24 cellular contexts compared by ENCODE assay signal in genomic region chr4:108240356-108240755, GRCh38.
DNase-seq lines count a peak whose midpoint lies in the region; TF ChIP-seq lines count a peak whose summit lies in the region.
"Had no signal": no experiment of that assay in that cellular context is flagged by ENCODE, and none has a peak within 500 bp of the region (broad histone marks: within the 10 kb centered on the region; RNA-seq: fewer than 3 reads in every experiment).

No MANE protein-coding gene starts in this region.

- no peak overlapping the region for H3K27ac ChIP-seq in breast epithelium
- H3K27ac ChIP-seq: spleen, upper lobe of right lung had no signal

- BruUV-seq in MCF 10A (replicated peaks; lab: Mats Ljungman, UMichigan), result no TSS peak

- CTCF ChIA-PET in MCF 10A (lab: Yijun Ruan, JAX), result no interaction called here

- H3K4me3 ChIP-seq in breast epithelium (no peak overlapping the region), astrocyte of the cerebellum (ENCODE audit: low read depth, low read length) (no peak overlapping the region)
- H3K4me3 ChIP-seq: spleen, upper lobe of right lung had no signal

- H3K4me1 Mint-ChIP-seq in MCF 10A (ENCODE audit: insufficient read depth, unreplicated experiment), result no peaks in the 10 kb centered on the region
- no peaks in the 10 kb centered on the region for H3K4me1 Mint-ChIP-seq in activated CD4-positive, alpha-beta T cell treated with anti-CD3 and anti-CD28 coated beads, Interleukin-2, amount 10 ng/mL, durations not matched to agents 24 days and 14 days
- H3K4me1 Mint-ChIP-seq: B cell; memory B cell; stimulated activated effector memory CD8-positive, alpha-beta T cell treated with anti-CD3 and anti-CD28 coated beads, Interleukin-12 subunit alpha, Interleukin-12 subunit beta, amount 100 ng/mL, for 72 hours had no signal

- DNase-seq in MCF 10A (ENCODE audit: unreplicated experiment), result peak; percentile 17
- DNase-seq in breast epithelium (ENCODE audit: low spot score in 2 of 2), result no peak
- peak; percentile 67 for DNase-seq in astrocyte of the cerebellum (ENCODE audit: low read depth)
- DNase-seq in glomerular visceral epithelial cell (ENCODE audit: extremely low spot score), result peak; percentile 6
- no peak for DNase-seq in activated CD4-positive, alpha-beta T cell treated with anti-CD3 and anti-CD28 coated beads, Interleukin-2, amount 10 ng/mL, durations not matched to agents 24 days and 14 days
- DNase-seq in SW480 (ENCODE audit: low spot score), result no peak
- DNase-seq in activated naive CD4-positive, alpha-beta T cell (lab: John Stamatoyannopoulos, UW), result no peak
- no peak for DNase-seq in ACHN
- DNase-seq: activated CD8-positive, alpha-beta memory T cell treated with anti-CD3 and anti-CD28 coated beads for 24 hours; activated gamma-delta T cell; activated T-cell treated with anti-CD3 and anti-CD28 coated beads, Interleukin-2, amount 50 U/mL, for 1 hour; COR-L47; H7; left colon; NCI-H1436; nucleus accumbens; Right ventricle myocardium superior; spleen; stimulated activated CD4-positive, alpha-beta T cell treated with anti-CD3 and anti-CD28 coated beads, Interleukin-2, amount 100 ng/mL, for 48 hours; T-cell; upper lobe of right lung had no signal

- TF ChIP-seq CTCF in MCF 10A (IDR thresholded peaks at IDR 0.05; ENCODE audit: unreplicated experiment) (no peak), breast epithelium (IDR thresholded peaks at IDR 0.05) (no peak), astrocyte of the cerebellum (IDR thresholded peaks at IDR 0.05; ENCODE audit: low read depth, low read length, missing control alignments) (no peak)

- no peaks in the 10 kb centered on the region for H3K9me3 Mint-ChIP-seq in MCF 10A (ENCODE audit: unreplicated experiment)
- peaks cover 14% of the 10 kb centered on the region for H3K9me3 Mint-ChIP-seq in activated CD4-positive, alpha-beta T cell treated with anti-CD3 and anti-CD28 coated beads, Interleukin-2, amount 10 ng/mL, durations not matched to agents 24 days and 14 days
- H3K9me3 Mint-ChIP-seq: memory B cell; stimulated activated effector memory CD8-positive, alpha-beta T cell treated with anti-CD3 and anti-CD28 coated beads, Interleukin-12 subunit alpha, Interleukin-12 subunit beta, amount 100 ng/mL, for 72 hours had no signal

- intact Hi-C loops in MCF 10A (cut with micrococcal nuclease), result no loop called here
- intact Hi-C loops in breast epithelium (cut with DNase I; ENCODE audit: low total_unique reads), result no loop called here
- intact Hi-C loops in activated CD4-positive, alpha-beta T cell treated with anti-CD3 and anti-CD28 coated beads, Interleukin-2, amount 10 ng/mL, durations not matched to agents 24 days and 14 days (cut with micrococcal nuclease), result no loop called here

- no peak overlapping the region for H3K4me3 Mint-ChIP-seq in MCF 10A (ENCODE audit: unreplicated experiment)
- no peak overlapping the region for H3K4me3 Mint-ChIP-seq in activated CD4-positive, alpha-beta T cell treated with anti-CD3 and anti-CD28 coated beads, Interleukin-2, amount 10 ng/mL, durations not matched to agents 24 days and 14 days
- H3K4me3 Mint-ChIP-seq: B cell; memory B cell; stimulated activated effector memory CD8-positive, alpha-beta T cell treated with anti-CD3 and anti-CD28 coated beads, Interleukin-12 subunit alpha, Interleukin-12 subunit beta, amount 100 ng/mL, for 72 hours; T-cell had no signal

- H3K4me1 ChIP-seq in breast epithelium, result no peaks in the 10 kb centered on the region
- H3K4me1 ChIP-seq: spleen, upper lobe of right lung had no signal

- no peak overlapping the region for H3K27ac Mint-ChIP-seq in MCF 10A (ENCODE audit: low read depth, unreplicated experiment)
- no peak overlapping the region for H3K27ac Mint-ChIP-seq in activated CD4-positive, alpha-beta T cell treated with anti-CD3 and anti-CD28 coated beads, Interleukin-2, amount 10 ng/mL, durations not matched to agents 24 days and 14 days
- H3K27ac Mint-ChIP-seq: B cell; memory B cell; stimulated activated effector memory CD8-positive, alpha-beta T cell treated with anti-CD3 and anti-CD28 coated beads, Interleukin-12 subunit alpha, Interleukin-12 subunit beta, amount 100 ng/mL, for 72 hours; T-cell had no signal

- H3K36me3 Mint-ChIP-seq in MCF 10A (ENCODE audit: insufficient read depth, unreplicated experiment), result no peaks in the 10 kb centered on the region
- no peaks in the 10 kb centered on the region for H3K36me3 Mint-ChIP-seq in activated CD4-positive, alpha-beta T cell treated with anti-CD3 and anti-CD28 coated beads, Interleukin-2, amount 10 ng/mL, durations not matched to agents 24 days and 14 days (ENCODE audit: low read depth)
- H3K36me3 Mint-ChIP-seq: memory B cell; stimulated activated effector memory CD8-positive, alpha-beta T cell treated with anti-CD3 and anti-CD28 coated beads, Interleukin-12 subunit alpha, Interleukin-12 subunit beta, amount 100 ng/mL, for 72 hours had no signal

- in situ Hi-C loops in astrocyte of the cerebellum (cut with HindIII; ENCODE audit: low sequenced_read_pairs), result no loop called here
- in situ Hi-C loops in ACHN (cut with HindIII; ENCODE audit: low pct_ligation_motif_present, low pct_unique_long_range_greater_than_20kb, low sequenced_read_pairs), result no loop called here

- no peaks in the 10 kb centered on the region for H3K27me3 ChIP-seq in breast epithelium
- H3K27me3 ChIP-seq: upper lobe of right lung had no signal

- POLR2A ChIA-PET in MCF 10A (lab: Yijun Ruan, JAX), result interaction anchor here (1.0 kb wide), 1 partner anchor 172 kb away, joined by 3 read pairs; no protein-coding TSS in a partner anchor

- H3K9me3 ChIP-seq in breast epithelium, result no peaks in the 10 kb centered on the region
- H3K9me3 ChIP-seq: spleen, upper lobe of right lung had no signal

- no peak for TF ChIP-seq POLR2A in breast epithelium (IDR thresholded peaks at IDR 0.05)

- H3K27me3 Mint-ChIP-seq in MCF 10A (ENCODE audit: insufficient read depth, unreplicated experiment), result no peaks in the 10 kb centered on the region
- no peaks in the 10 kb centered on the region for H3K27me3 Mint-ChIP-seq in activated CD4-positive, alpha-beta T cell treated with anti-CD3 and anti-CD28 coated beads, Interleukin-2, amount 10 ng/mL, durations not matched to agents 24 days and 14 days
- H3K27me3 Mint-ChIP-seq: T-cell had no signal

- H3K36me3 ChIP-seq in breast epithelium, result no peaks in the 10 kb centered on the region
- H3K36me3 ChIP-seq: spleen, upper lobe of right lung had no signal

Comparison
In these comparisons a context has a peak if more than half of its experiments do, and no peak if none do; other contexts are left out.
1. DNase-seq: peak in MCF 10A (single experiment), astrocyte of the cerebellum (single experiment) and glomerular visceral epithelial cell (single experiment); none in breast epithelium (0 of 2), activated CD4-positive, alpha-beta T cell treated with anti-CD3 and anti-CD28 coated beads, Interleukin-2, amount 10 ng/mL, durations not matched to agents 24 days and 14 days (single experiment), SW480 (single experiment), activated naive CD4-positive, alpha-beta T cell (0 of 4) and ACHN (single experiment).